9 cellular contexts compared by ENCODE assay signal in the genomic region with DNA sequence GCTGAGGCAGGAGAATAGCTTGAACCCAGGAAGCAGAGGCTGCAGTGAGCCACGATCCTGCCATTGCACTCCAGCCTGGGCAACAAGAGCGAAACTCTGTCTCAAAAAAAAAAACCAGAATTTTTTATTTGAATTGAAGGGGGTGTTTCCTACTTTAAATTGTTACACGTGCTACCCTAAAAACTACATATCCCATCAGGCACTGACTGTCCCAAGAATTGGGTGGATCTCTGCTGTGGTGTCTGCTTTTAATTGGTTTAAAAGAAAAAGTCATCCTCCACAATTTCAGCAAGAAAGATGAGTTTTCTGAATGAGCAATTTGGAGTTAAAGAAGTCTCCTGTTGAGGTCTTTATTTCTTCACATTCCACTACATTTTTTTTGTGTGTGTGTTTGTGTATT. TPM values are rescaled to one million over a fixed set of nuclear protein-coding genes. Genes with fewer than 3 reads are reported as not detected.
DNase-seq lines count a peak whose midpoint lies in the region; ATAC-seq and TF ChIP-seq lines count a peak whose summit lies in the region.
"Had no signal": no experiment of that assay in that cellular context is flagged by ENCODE, and none has a peak within 500 bp of the region (broad histone marks: within the 10 kb centered on the region; RNA-seq: fewer than 3 reads in every experiment).

No MANE protein-coding gene starts in this region.

- H3K9me3 ChIP-seq in MG63 = no peaks in the 10 kb centered on the region

- BruUV-seq in Calu3 (replicated peaks; lab: Mats Ljungman, UMichigan) = no TSS peak

- CTCF ChIA-PET in Calu3 (lab: Charles Lee) = no interaction called here

- H3K36me3 ChIP-seq in MG63 = peaks cover 47% of the 10 kb centered on the region

- H3K27me3 ChIP-seq in MG63 = no peaks in the 10 kb centered on the region

- H3K27ac Mint-ChIP-seq in Calu3 (ENCODE audit: unreplicated experiment) (no peak overlapping the region), chondrocyte (ENCODE audit: unreplicated experiment) (peak overlapping the region; percentile 66)
- peak overlapping the region; percentile 91 to 99 for H3K27ac Mint-ChIP-seq in natural killer cell treated with Interleukin-12 subunit alpha and Interleukin-12 subunit beta and Interleukin-15 and Interleukin-18, amount 100 ng/mL, for 72 hours

- no peak for DNase-seq in Calu3
- no peak for DNase-seq in MG63
- DNase-seq in chondrocyte (ENCODE audit: low spot score) = no peak
- DNase-seq in natural killer cell treated with Interleukin-12 subunit alpha and Interleukin-12 subunit beta and Interleukin-15 and Interleukin-18, amount 100 ng/mL, for 72 hours (ENCODE audit: low spot score) = no peak
- no peak for DNase-seq in mesenteric fat pad (ENCODE audit: low spot score)
- DNase-seq in KBM-7 = no peak
- DNase-seq in mucosa of gallbladder (ENCODE audit: low spot score) = no peak
- DNase-seq: KG1 had no signal

- H3K9me3 Mint-ChIP-seq in Calu3 (ENCODE audit: low read depth, unreplicated experiment) (no peaks in the 10 kb centered on the region), chondrocyte (ENCODE audit: low read depth) (no peaks in the 10 kb centered on the region)
- H3K9me3 Mint-ChIP-seq in natural killer cell treated with Interleukin-12 subunit alpha and Interleukin-12 subunit beta and Interleukin-15 and Interleukin-18, amount 100 ng/mL, for 72 hours = no peaks in the 10 kb centered on the region

- ATAC-seq in natural killer cell treated with Interleukin-12 subunit alpha and Interleukin-12 subunit beta and Interleukin-15 and Interleukin-18, amount 100 ng/mL, for 72 hours = no peak
- ATAC-seq in GM18861 (IDR thresholded peaks at IDR 0.05; ENCODE audit: unreplicated experiment) = no peak

- peak overlapping the region; percentile 97 for H3K4me3 ChIP-seq in MG63

- H3K4me3 Mint-ChIP-seq in Calu3 (ENCODE audit: low read depth, unreplicated experiment) (peak overlapping the region; percentile 84), chondrocyte (ENCODE audit: unreplicated experiment) (peak overlapping the region; percentile 90)
- H3K4me3 Mint-ChIP-seq in natural killer cell treated with Interleukin-12 subunit alpha and Interleukin-12 subunit beta and Interleukin-15 and Interleukin-18, amount 100 ng/mL, for 72 hours = peak overlapping the region; percentile 99

- H3K4me1 Mint-ChIP-seq in Calu3 (ENCODE audit: low read depth, unreplicated experiment) (peaks cover 18% of the 10 kb centered on the region), chondrocyte (ENCODE audit: low read depth) (peaks cover 38% of the 10 kb centered on the region)
- peaks cover 30 to 41% of the 10 kb centered on the region in 2 donors for H3K4me1 Mint-ChIP-seq in natural killer cell treated with Interleukin-12 subunit alpha and Interleukin-12 subunit beta and Interleukin-15 and Interleukin-18, amount 100 ng/mL, for 72 hours (ENCODE audit: low read depth in 2 of 2)

- no peak for TF ChIP-seq CTCF in Calu3 (IDR thresholded peaks at IDR 0.05; ENCODE audit: unreplicated experiment)
- TF ChIP-seq CTCF in chondrocyte (IDR thresholded peaks at IDR 0.05) = no peak

- H3K36me3 Mint-ChIP-seq in Calu3 (ENCODE audit: insufficient read depth, unreplicated experiment) (peaks cover 46% of the 10 kb centered on the region), chondrocyte (ENCODE audit: low read depth) (peaks cover 3% of the 10 kb centered on the region)
- peaks cover 20% of the 10 kb centered on the region for H3K36me3 Mint-ChIP-seq in natural killer cell treated with Interleukin-12 subunit alpha and Interleukin-12 subunit beta and Interleukin-15 and Interleukin-18, amount 100 ng/mL, for 72 hours

- H3K27me3 Mint-ChIP-seq in Calu3 (ENCODE audit: unreplicated experiment) = no peaks in the 10 kb centered on the region
- H3K27me3 Mint-ChIP-seq in chondrocyte (ENCODE audit: low read depth) = no peaks in the 10 kb centered on the region
- no peaks in the 10 kb centered on the region for H3K27me3 Mint-ChIP-seq in natural killer cell treated with Interleukin-12 subunit alpha and Interleukin-12 subunit beta and Interleukin-15 and Interleukin-18, amount 100 ng/mL, for 72 hours

- intact Hi-C loops in Calu3 (cut with micrococcal nuclease; ENCODE audit: unreplicated experiment) = loop anchor here (2.0 kb wide), 1 partner anchor 20 kb away; no protein-coding TSS in a partner anchor

- in situ Hi-C loops in KBM-7 (cut with MboI; ENCODE audit: low pct_unique_long_range_greater_than_20kb, low sequenced_read_pairs) = no loop called here

RNA-seq across cellular contexts. Expression of gene PDIA3, which starts 2.1 kb away (rescaled TPM):
- total RNA-seq in Calu3 (2022) (409 and 431 TPM in 2 replicates), chondrocyte (532 to 1,033 TPM (median 544 TPM) in 3 replicates), mesenteric fat pad (295 TPM), mucosa of gallbladder (520 TPM)
- 441 and 532 TPM in 2 replicates for total RNA-seq in MG63 (2014; rRNA removed; shearing (Covaris generic); ENCODE audit: low replicate concordance)
- 100 to 1,000 TPM; 365 to 555 TPM for total RNA-seq in natural killer cell treated with Interleukin-12 subunit alpha and Interleukin-12 subunit beta and Interleukin-15 and Interleukin-18, amount 100 ng/mL, for 72 hours

RNA-seq across cellular contexts. Expression of gene ELL3, which starts 28.4 kb away (rescaled TPM):
- 1.3 and 2.0 TPM in 2 replicates for total RNA-seq in Calu3 (2022)
- 5.6 TPM in 1 of 2 replicates, not detected in the other for total RNA-seq in MG63 (2014; rRNA removed; shearing (Covaris generic); ENCODE audit: low replicate concordance)
- total RNA-seq in chondrocyte = 3.3 to 8.6 TPM (median 3.6 TPM) in 3 replicates
- under 1 TPM; 0.26 to 0.86 TPM for total RNA-seq in natural killer cell treated with Interleukin-12 subunit alpha and Interleukin-12 subunit beta and Interleukin-15 and Interleukin-18, amount 100 ng/mL, for 72 hours
- 2.0 TPM for total RNA-seq in mesenteric fat pad
- 8.5 TPM for total RNA-seq in mucosa of gallbladder

RNA-seq across cellular contexts. Expression of gene SERF2, which starts 43.7 kb away (rescaled TPM):
- 331 and 358 TPM in 2 replicates for total RNA-seq in Calu3 (2022)
- 272 and 1,334 TPM in 2 replicates for total RNA-seq in MG63 (2014; rRNA removed; shearing (Covaris generic); ENCODE audit: low replicate concordance)
- 1,300 to 1,502 TPM (median 1,498 TPM) in 3 replicates for total RNA-seq in chondrocyte
- total RNA-seq in natural killer cell treated with Interleukin-12 subunit alpha and Interleukin-12 subunit beta and Interleukin-15 and Interleukin-18, amount 100 ng/mL, for 72 hours = 100 to 1,000 TPM; 456 to 585 TPM
- total RNA-seq in mesenteric fat pad = 932 TPM
- 965 TPM for total RNA-seq in mucosa of gallbladder

RNA-seq across cellular contexts. Expression of gene SERINC4, which starts 51.6 kb away (rescaled TPM):
- total RNA-seq in Calu3 (2022) (0.33 TPM in 1 of 2 replicates, not detected in the other), chondrocyte (not detected in 3 replicates), mesenteric fat pad (0.22 TPM), mucosa of gallbladder (0.23 TPM)
- total RNA-seq in MG63 (2014; rRNA removed; shearing (Covaris generic); ENCODE audit: low replicate concordance) = not detected in 2 replicates
- total RNA-seq in natural killer cell treated with Interleukin-12 subunit alpha and Interleukin-12 subunit beta and Interleukin-15 and Interleukin-18, amount 100 ng/mL, for 72 hours = under 1 TPM; 0.24 to 0.50 TPM

RNA-seq across cellular contexts. Expression of gene HYPK, which starts 52.0 kb away (rescaled TPM):
- total RNA-seq in Calu3 (2022) (15.8 and 17.4 TPM in 2 replicates), chondrocyte (7.9 to 26.1 TPM (median 9.9 TPM) in 3 replicates), mesenteric fat pad (18.0 TPM), mucosa of gallbladder (10.8 TPM)
- 7.9 and 9.6 TPM in 2 replicates for total RNA-seq in MG63 (2014; rRNA removed; shearing (Covaris generic); ENCODE audit: low replicate concordance)
- 10 to 100 TPM; 14.3 to 15.3 TPM for total RNA-seq in natural killer cell treated with Interleukin-12 subunit alpha and Interleukin-12 subunit beta and Interleukin-15 and Interleukin-18, amount 100 ng/mL, for 72 hours
